In genomic region chr14:68663385-68664076, GRCh38 we compare ENCODE assay signal across 8 cellular contexts.
A peak's percentile ranks its signal among the peaks of the same experiment; 100 is the strongest.
DNase-seq lines count a peak whose midpoint lies in the region; ATAC-seq lines count a peak whose summit lies in the region.

No MANE protein-coding gene starts in this region.

- DNase-seq in CD1c-positive myeloid dendritic cell (ENCODE audit: extremely low spot score), result peak; percentile 92
- DNase-seq in M059J (ENCODE audit: low read depth), result peak; percentile 34
- peak; percentile 13 for DNase-seq in ecto neural progenitor cell (ENCODE audit: low spot score)
- peak; percentile 9 for DNase-seq in stimulated activated CD8-positive, alpha-beta memory T cell treated with anti-CD3 and anti-CD28 coated beads, Interleukin-12 subunit alpha, Interleukin-12 subunit beta, amount 100 ng/mL, for 24 hours (ENCODE audit: extremely low read depth)
- DNase-seq in DMS53 (lab: John Stamatoyannopoulos, UW), result no peak

- ATAC-seq in GM21367 (IDR thresholded peaks at IDR 0.05; ENCODE audit: unreplicated experiment), result peak; percentile 53
- ATAC-seq in GM21528 (IDR thresholded peaks at IDR 0.05; ENCODE audit: low FRiP score, unreplicated experiment), result no peak
- no peak for ATAC-seq in GM19324 (IDR thresholded peaks at IDR 0.05; ENCODE audit: low FRiP score, unreplicated experiment)
